8 cellular contexts compared by ENCODE assay signal in the genomic region with DNA sequence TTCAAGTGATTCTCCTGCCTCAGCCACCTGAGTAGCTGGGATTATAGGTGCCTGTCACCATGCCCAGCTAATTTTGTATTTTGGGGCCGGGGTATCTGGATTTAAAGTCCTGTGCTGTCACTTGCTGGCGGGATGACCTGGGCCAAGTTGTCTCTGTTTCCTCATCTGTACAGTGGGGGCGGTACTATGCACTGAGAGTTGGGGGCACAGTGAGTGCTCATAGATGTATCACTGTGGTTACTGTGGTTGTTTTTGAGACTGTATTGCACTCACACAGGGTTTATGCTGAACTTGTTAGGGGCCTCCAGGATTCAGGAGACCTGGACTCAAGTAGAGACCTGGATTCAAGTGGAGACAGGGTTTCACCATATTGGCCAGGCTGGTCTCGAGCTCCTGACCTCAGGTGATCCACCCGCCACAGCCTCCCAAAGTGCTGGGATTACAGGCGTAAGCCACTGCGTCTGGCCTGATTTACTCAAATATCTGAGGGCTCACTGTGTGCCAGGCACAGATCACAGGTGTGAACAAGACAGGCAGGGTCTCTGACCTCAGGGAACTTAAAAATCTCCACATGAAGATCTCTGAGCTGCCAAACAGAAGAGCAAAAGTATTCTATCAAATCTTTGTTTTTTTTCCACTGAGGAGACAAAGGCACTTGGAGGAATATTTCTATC.
DNase-seq lines count a peak whose midpoint lies in the region; ATAC-seq and TF ChIP-seq lines count a peak whose summit lies in the region.
"Not testable (repeated sequence)": the region's sequence is repeated elsewhere in the genome, so short reads cannot be mapped to it uniquely, and the experiment has no call there.

No MANE protein-coding gene starts in this region.

- TF ChIP-seq EP300 in upper lobe of left lung (IDR thresholded peaks at IDR 0.05), result not testable (repeated sequence)

- peaks cover 57% of the 10 kb centered on the region for H3F3A ChIP-seq in PC-9 (ENCODE audit: insufficient read depth, low read depth)

- H3K27me3 ChIP-seq in PC-9 (ENCODE audit: insufficient read depth, low read depth); upper lobe of left lung: not testable (repeated sequence)

- H3K9me2 ChIP-seq in PC-9 (ENCODE audit: insufficient read depth), result not testable (repeated sequence)

- H3K36me3 ChIP-seq in PC-9 (ENCODE audit: low read depth); upper lobe of left lung: not testable (repeated sequence)

- TF ChIP-seq CTCF in PC-9 (conservative IDR thresholded peaks at IDR 0.05); fibroblast of pulmonary artery (IDR thresholded peaks at IDR 0.05; ENCODE audit: low read length, missing control alignments); osteocyte (IDR thresholded peaks at IDR 0.05); upper lobe of left lung (IDR thresholded peaks at IDR 0.05): not testable (repeated sequence)

- 75 to 96% methylated on average over 3 to 7 of the region's 7 CpGs for WGBS in upper lobe of left lung, 2 donors

- peaks cover 10% of the 10 kb centered on the region; the same call in 1 of the 2 replicates for H4K20me1 ChIP-seq in PC-9 (ENCODE audit: insufficient read depth)

- POLR2A ChIA-PET in PC-9 (lab: Charles Lee; ENCODE audit: unreplicated experiment), result not testable (repeated sequence)

- peak overlapping the region; percentile 98 for H3K27ac Mint-ChIP-seq in osteocyte (ENCODE audit: unreplicated experiment)

- not testable (repeated sequence) for DNase-seq in PC-9; osteocyte (ENCODE audit: extremely low spot score, unreplicated experiment); upper lobe of left lung
- peak; percentile 53 for DNase-seq in astrocyte of the hippocampus (ENCODE audit: low read depth, low spot score)
- peak; percentile 55 for DNase-seq in fibroblast of pulmonary artery (ENCODE audit: low read depth)

- peak overlapping the region; percentile 87 for H3K27ac ChIP-seq in PC-9
- peak overlapping the region; percentile 76 to 90 (median 83) for H3K27ac ChIP-seq in upper lobe of left lung

- not testable (repeated sequence) for H2AFZ ChIP-seq in PC-9

- intact Hi-C loops in PC-9 (cut with micrococcal nuclease; ENCODE audit: unreplicated experiment), result loop anchor here (2.0 kb wide), 1 partner anchor 21 kb away; no protein-coding TSS in a partner anchor

- H3K36me3 Mint-ChIP-seq in osteocyte (ENCODE audit: unreplicated experiment), result not testable (repeated sequence)

- ATAC-seq in GM18867 (IDR thresholded peaks at IDR 0.05; ENCODE audit: unreplicated experiment) (peak; percentile 63), GM21825 (IDR thresholded peaks at IDR 0.05; ENCODE audit: unreplicated experiment) (peak; percentile 62), HG03196 (IDR thresholded peaks at IDR 0.05; ENCODE audit: unreplicated experiment) (peak; percentile 55)
- not testable (repeated sequence) for ATAC-seq in upper lobe of left lung (ENCODE audit: low FRiP score in 2 of 2)

- not testable (repeated sequence) for TF ChIP-seq POLR2A in upper lobe of left lung (IDR thresholded peaks at IDR 0.05)

- H3K9me3 Mint-ChIP-seq in osteocyte (ENCODE audit: unreplicated experiment), result not testable (repeated sequence)

- BruUV-seq in PC-9 (replicated peaks; lab: Mats Ljungman, UMichigan), result not testable (repeated sequence)

- not testable (repeated sequence) for H3K4me3 ChIP-seq in PC-9; fibroblast of pulmonary artery (replicated peaks; ENCODE audit: low read depth, low read length); upper lobe of left lung

- peak overlapping the region; percentile 48 for H3K4me2 ChIP-seq in PC-9

- H3K27me3 Mint-ChIP-seq in osteocyte (ENCODE audit: unreplicated experiment), result not testable (repeated sequence)

- CTCF ChIA-PET in PC-9 (lab: Charles Lee), result not testable (repeated sequence)

- H3K4me1 ChIP-seq in PC-9 (replicated peaks; ENCODE audit: insufficient read depth) (peaks cover 68% of the 10 kb centered on the region), upper lobe of left lung (peaks cover 27 to 71% (median 50%) of the 10 kb centered on the region in 4 donors)

- peaks cover 64% of the 10 kb centered on the region for H3K79me2 ChIP-seq in PC-9 (ENCODE audit: low read depth)

- not testable (repeated sequence) for H3K4me3 Mint-ChIP-seq in osteocyte (ENCODE audit: unreplicated experiment)

- peaks cover 55% of the 10 kb centered on the region for H3K4me1 Mint-ChIP-seq in osteocyte (ENCODE audit: unreplicated experiment)

- H3K9me3 ChIP-seq in PC-9 (ENCODE audit: insufficient read depth, low read depth); upper lobe of left lung: not testable (repeated sequence)
